In the genomic region with DNA sequence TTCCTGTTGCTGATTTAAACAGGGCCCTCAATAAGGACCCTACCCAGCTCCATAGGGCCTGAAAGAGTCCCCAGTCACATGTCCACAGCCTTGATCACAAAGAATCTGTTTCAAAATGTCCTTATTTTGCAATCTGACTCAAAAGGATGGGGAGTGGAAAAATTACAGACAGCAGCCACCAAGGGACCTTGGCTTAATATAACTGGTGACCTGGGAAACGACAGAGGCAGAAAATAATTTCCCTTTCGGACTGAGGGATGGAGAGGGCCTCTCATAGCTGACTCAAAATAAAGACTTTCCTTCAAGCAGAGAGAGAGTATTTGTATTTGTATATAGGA, we compare ENCODE assay signal across 18 cellular contexts.
DNase-seq lines count a peak whose midpoint lies in the region; ATAC-seq and TF ChIP-seq lines count a peak whose summit lies in the region.
"Had no signal": no experiment of that assay in that cellular context is flagged by ENCODE, and none has a peak within 500 bp of the region (broad histone marks: within the 10 kb centered on the region; RNA-seq: fewer than 3 reads in every experiment).

No MANE protein-coding gene starts in this region.

- TF ChIP-seq EP300 in esophagus muscularis mucosa (IDR thresholded peaks at IDR 0.05) = no peak

- no peaks in the 10 kb centered on the region for H3K36me3 ChIP-seq in esophagus muscularis mucosa
- no peaks in the 10 kb centered on the region for H3K36me3 ChIP-seq in urinary bladder (ENCODE audit: insufficient read depth)
- H3K36me3 ChIP-seq: WERI-Rb-1 had no signal

- in situ Hi-C loops in ACHN (cut with HindIII; ENCODE audit: low pct_ligation_motif_present, low pct_unique_long_range_greater_than_20kb, low sequenced_read_pairs) = loop anchor here (25.0 kb wide), 1 partner anchor 112 kb away; the partner anchor contains the start of gene STPG4

- peaks cover 25 to 47% (median 44%) of the 10 kb centered on the region in 4 donors for H3K4me1 ChIP-seq in esophagus muscularis mucosa
- H3K4me1 ChIP-seq in urinary bladder (ENCODE audit: insufficient read depth) = no peaks in the 10 kb centered on the region

- TF ChIP-seq CTCF in esophagus muscularis mucosa (IDR thresholded peaks at IDR 0.05) = no peak

- no peaks in the 10 kb centered on the region for H3K27me3 ChIP-seq in esophagus muscularis mucosa

- 60% methylated on average over 2 of the region's 2 CpGs for WGBS in esophagus muscularis mucosa
- WGBS in urinary bladder = 84% methylated on average over 2 of the region's 2 CpGs

- H3K27ac ChIP-seq in esophagus muscularis mucosa (replicated peaks in 1 of 4) (peak overlapping the region; percentile 79 to 83 (median 82)), urinary bladder (ENCODE audit: low read depth) (peak overlapping the region; percentile 7)
- H3K27ac ChIP-seq: WERI-Rb-1 had no signal

- H3K4me3 ChIP-seq in esophagus muscularis mucosa = no peak overlapping the region
- H3K4me3 ChIP-seq in urinary bladder (ENCODE audit: low read depth, low read length) = no peak overlapping the region

- no peak for DNase-seq in Right ventricle myocardium superior
- no peak for DNase-seq in left ventricle myocardium superior
- DNase-seq in esophagus muscularis mucosa (ENCODE audit: extremely low spot score) = no peak
- DNase-seq in pons (ENCODE audit: low spot score) = peak; percentile 42
- DNase-seq in stimulated activated CD4-positive, alpha-beta T cell treated with anti-CD3 and anti-CD28 coated beads, Interleukin-1b, Interleukin-23, amount 100 ng/mL, for 48 hours = no peak
- DNase-seq in ACHN = no peak
- no peak for DNase-seq in NCI-H1105 treated with DMSO at 0.1 percent for 48 hours (lab: John Stamatoyannopoulos, UW)
- DNase-seq: activated CD8-positive, alpha-beta memory T cell treated with anti-CD3 and anti-CD28 coated beads for 24 hours; CD4-positive, alpha-beta T cell; DMS79; MV-4-11; NCI-H2081 treated with DMSO at 0.1 percent for 48 hours; NCI-H774; T-cell; WERI-Rb-1 had no signal

- H3K9me3 ChIP-seq in esophagus muscularis mucosa = no peaks in the 10 kb centered on the region

- TF ChIP-seq POLR2A in esophagus muscularis mucosa (IDR thresholded peaks at IDR 0.05; ENCODE audit: low read depth) = no peak

- ATAC-seq in Right ventricle myocardium superior (ENCODE audit: poor library complexity) (peak; percentile 16), left ventricle myocardium superior (no peak)
- ATAC-seq: esophagus mucosa, HCT116, T-cell had no signal

- intact Hi-C loops in Right ventricle myocardium superior (cut with DNase I) = loop anchor here (5.0 kb wide), 1 partner anchor 38 kb away; no protein-coding TSS in a partner anchor
- intact Hi-C loops in left ventricle myocardium superior (cut with micrococcal nuclease) = no loop called here
- intact Hi-C loops in esophagus muscularis mucosa (cut with DNase I) = loop anchor here (5.0 kb wide), 1 partner anchor 197 kb away; no protein-coding TSS in a partner anchor
